In genomic region chr2:148614332-148615049, GRCh38 we compare ENCODE assay signal across 1 cellular context.
A peak's percentile ranks its signal among the peaks of the same experiment; 100 is the strongest.
TF ChIP-seq lines count a peak whose summit lies in the region.

No MANE protein-coding gene starts in this region.

TF ChIP-seq in GM12878, 131 proteins besides CTCF, POLR2A, EP300 and RAD21 (continued from another document and continues in another):
- no peak for TF ChIP-seq PRDM15 (CRISPR knock-in tag; IDR thresholded peaks at IDR 0.05)
- no peak for TF ChIP-seq MYC (IDR thresholded peaks at IDR 0.05; ENCODE audit: insufficient read depth, insufficient read length, insufficient replicate concordance, low read length, severe bottlenecking)
- no peak for TF ChIP-seq SMAD1 (IDR thresholded peaks at IDR 0.05; ENCODE audit: low read depth, partially characterized antibody)
- no peak for TF ChIP-seq SPI1 (IDR thresholded peaks at IDR 0.05; ENCODE audit: borderline replicate concordance, insufficient read depth, low read depth, low read length)
- peak; percentile 85; the same call in 1 of the 2 replicates for TF ChIP-seq RBBP5 (conservative IDR thresholded peaks at IDR 0.05)
- no peak for TF ChIP-seq NFYA (IDR thresholded peaks at IDR 0.05; ENCODE audit: borderline replicate concordance, low read depth, low read length)
- no peak for TF ChIP-seq SUZ12 (IDR thresholded peaks at IDR 0.05; ENCODE audit: unreplicated experiment)
- no peak for TF ChIP-seq PML (IDR thresholded peaks at IDR 0.05; ENCODE audit: low read length)
- peak; percentile 80 for TF ChIP-seq RAD51 (IDR thresholded peaks at IDR 0.05)
- no peak for TF ChIP-seq POU2F2 (IDR thresholded peaks at IDR 0.05; ENCODE audit: borderline replicate concordance, low read depth, low read length)
- no peak for TF ChIP-seq SREBF1 (IDR thresholded peaks at IDR 0.05; ENCODE audit: low read length)
- TF ChIP-seq YY1 (IDR thresholded peaks at IDR 0.05; ENCODE audit: low read depth, low read length): no peak
- peak; percentile 96 for TF ChIP-seq ATF2 (IDR thresholded peaks at IDR 0.05; ENCODE audit: low read length)
- TF ChIP-seq FOXM1 (IDR thresholded peaks at IDR 0.05; ENCODE audit: low read depth, low read length): no peak
- no peak for TF ChIP-seq ESRRA (IDR thresholded peaks at IDR 0.05; ENCODE audit: low read length)
- TF ChIP-seq HDGF (IDR thresholded peaks at IDR 0.05): no peak
- no peak for TF ChIP-seq NKRF (conservative IDR thresholded peaks at IDR 0.05)
- no peak for TF ChIP-seq TCF3 (IDR thresholded peaks at IDR 0.05; ENCODE audit: borderline replicate concordance, insufficient read depth, low read depth, low read length)
- TF ChIP-seq NR2F1 (conservative IDR thresholded peaks at IDR 0.05): no peak
- TF ChIP-seq PKNOX1 (IDR thresholded peaks at IDR 0.05): no peak
- no peak for TF ChIP-seq NFXL1 (IDR thresholded peaks at IDR 0.05; ENCODE audit: borderline replicate concordance)
- peak; percentile 16; the same call in 1 of the 2 replicates for TF ChIP-seq USF2 (IDR thresholded peaks at IDR 0.05; ENCODE audit: borderline replicate concordance, low read depth, low read length)
- TF ChIP-seq PAX5 (IDR thresholded peaks at IDR 0.05; ENCODE audit: borderline replicate concordance, low read depth, low read length): no peak
- 0 out of 2 replicates have a peak, but pooled peaks have one; percentile 32 for TF ChIP-seq NFIC (IDR thresholded peaks at IDR 0.05; ENCODE audit: low read depth, low read length)
- no peak for TF ChIP-seq SUPT20H (IDR thresholded peaks at IDR 0.05; ENCODE audit: borderline replicate concordance, control insufficient read depth, low read depth, low read length)
- no peak for TF ChIP-seq PAX8 (IDR thresholded peaks at IDR 0.05)
- TF ChIP-seq CBFB (IDR thresholded peaks at IDR 0.05; ENCODE audit: low read depth): no peak
- no peak for TF ChIP-seq HDAC2 (IDR thresholded peaks at IDR 0.05)
- TF ChIP-seq RUNX3 (IDR thresholded peaks at IDR 0.05; ENCODE audit: low read length): peak; percentile 5; the same call in 1 of the 2 replicates
- TF ChIP-seq BCLAF1 (IDR thresholded peaks at IDR 0.05): no peak
- TF ChIP-seq RELA (IDR thresholded peaks at IDR 0.05; ENCODE audit: borderline replicate concordance, partially characterized antibody): no peak
- TF ChIP-seq ETV6 (conservative IDR thresholded peaks at IDR 0.05 in 1 of 2, IDR thresholded peaks at IDR 0.05 in 1 of 2; ENCODE audit: borderline replicate concordance in 1 of 2, low read depth in 1 of 2): peak in 1 of 2 experiments; percentile 54; a peak in 1 of 4 replicates
- TF ChIP-seq MAX (IDR thresholded peaks at IDR 0.05; ENCODE audit: low read depth, low read length): no peak; the same call in 1 of the 2 replicates
- no peak for TF ChIP-seq MLLT1 (IDR thresholded peaks at IDR 0.05)
- no peak for TF ChIP-seq STAT3 (IDR thresholded peaks at IDR 0.05; ENCODE audit: low read depth, low read length)
- no peak for TF ChIP-seq RFX5 (IDR thresholded peaks at IDR 0.05; ENCODE audit: low read depth, low read length)
- TF ChIP-seq E2F4 (IDR thresholded peaks at IDR 0.05; ENCODE audit: low read depth, low read length): no peak
- TF ChIP-seq ZBTB33 (IDR thresholded peaks at IDR 0.05): no peak
- TF ChIP-seq ZNF384 (IDR thresholded peaks at IDR 0.05; ENCODE audit: borderline replicate concordance, low read depth, low read length): no peak
- TF ChIP-seq HCFC1 (IDR thresholded peaks at IDR 0.05; ENCODE audit: low read length): no peak
- no peak for TF ChIP-seq CHD1 (IDR thresholded peaks at IDR 0.05; ENCODE audit: low read depth, low read length)
- TF ChIP-seq RCOR1 (conservative IDR thresholded peaks at IDR 0.05; ENCODE audit: low read depth, low read length): no peak
- no peak for TF ChIP-seq SMAD5 (IDR thresholded peaks at IDR 0.05; ENCODE audit: low read depth)
- no peak for TF ChIP-seq BRCA1 (IDR thresholded peaks at IDR 0.05; ENCODE audit: low read depth, low read length)
